ENCODE assay signal across 9 cellular contexts in the genomic region with DNA sequence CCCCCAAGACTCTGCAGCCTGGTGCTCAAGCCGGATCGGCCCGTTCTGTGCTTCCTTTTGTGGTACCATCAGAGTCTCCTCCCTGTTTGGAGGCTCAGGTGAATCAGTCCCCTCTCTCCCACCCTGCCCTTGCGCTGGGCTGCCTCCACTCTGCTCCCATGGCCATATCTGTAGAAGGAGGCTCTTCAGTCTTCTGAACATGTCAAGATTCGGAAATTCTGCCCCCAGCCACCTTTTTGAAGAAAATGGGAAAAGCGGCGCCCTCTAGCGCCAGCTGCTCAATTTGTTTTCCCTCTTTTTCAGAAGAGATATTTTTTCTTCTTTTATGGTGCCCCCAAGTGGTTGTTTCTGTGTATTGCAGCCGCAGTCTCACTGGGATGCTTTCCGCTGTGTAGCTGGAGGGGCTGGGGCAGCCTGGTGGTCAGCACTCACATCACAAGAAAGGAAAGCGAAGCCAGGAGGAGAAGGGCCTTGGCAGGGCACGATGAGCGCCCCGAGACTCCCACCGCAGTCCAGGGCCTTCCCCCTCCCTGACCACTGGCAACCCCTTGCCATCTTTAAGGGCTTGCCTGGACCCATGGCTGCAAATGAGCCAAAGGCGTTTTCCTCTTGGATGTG.
A peak's percentile ranks its signal among the peaks of the same experiment; 100 is the strongest.
DNase-seq lines count a peak whose midpoint lies in the region; ATAC-seq, FAIRE-seq and TF ChIP-seq lines count a peak whose summit lies in the region.
"Had no signal": no experiment of that assay in that cellular context is flagged by ENCODE, and none has a peak within 500 bp of the region (broad histone marks: within the 10 kb centered on the region; RNA-seq: fewer than 3 reads in every experiment).

No MANE protein-coding gene starts in this region.

- no peak for TF ChIP-seq POLR2A in GM18505 (IDR thresholded peaks at IDR 0.05; ENCODE audit: borderline replicate concordance, extremely low read depth, insufficient read depth, insufficient read length)

- TF ChIP-seq CTCF in D721Med (IDR thresholded peaks at IDR 0.05; ENCODE audit: insufficient read depth, missing control alignments), result peak; percentile 100

- peak; percentile 34 for ATAC-seq in HG02610 (IDR thresholded peaks at IDR 0.05; ENCODE audit: unreplicated experiment)
- ATAC-seq in activated CD4-positive, CD25-positive, alpha-beta regulatory T cell treated with anti-CD3 and anti-CD28 coated beads, Interleukin-2, amount 50 U/mL, for 24 hours, result peak; percentile 46 to 55
- ATAC-seq in central memory CD8-positive, alpha-beta T cell (replicated peaks; ENCODE audit: extremely low read depth, poor library complexity, severe bottlenecking), result peak; percentile 33
- ATAC-seq in GM18505 (IDR thresholded peaks at IDR 0.05; ENCODE audit: unreplicated experiment), result no peak

- no peaks in the 10 kb centered on the region for H3K36me3 Mint-ChIP-seq in central memory CD8-positive, alpha-beta T cell (ENCODE audit: insufficient read depth)

- peak; percentile 83 for FAIRE-seq in D721Med (lab: Jason Lieb, UNC)

- H3K27me3 Mint-ChIP-seq in central memory CD8-positive, alpha-beta T cell, result peaks cover 50% of the 10 kb centered on the region

- peak; percentile 46 for DNase-seq in D721Med (ENCODE audit: insufficient read length, low spot score)
- DNase-seq in NCI-H2227 treated with DMSO at 0.1 percent for 48 hours (lab: John Stamatoyannopoulos, UW), result peak; percentile 90
- peak; percentile 49 to 54 for DNase-seq in central memory CD8-positive, alpha-beta T cell (ENCODE audit: low spot score in 2 of 2)
- DNase-seq in kidney tubule cell (ENCODE audit: low spot score), result peak; percentile 73
- peak; percentile 84 for DNase-seq in stimulated activated CD4-positive, alpha-beta T cell treated with anti-CD3 and anti-CD28 coated beads, Interleukin-4, amount 100 ng/mL, for 24 hours

- H3K4me1 Mint-ChIP-seq in central memory CD8-positive, alpha-beta T cell, result peaks cover 11% of the 10 kb centered on the region

- no peaks in the 10 kb centered on the region for H3K9me3 Mint-ChIP-seq in central memory CD8-positive, alpha-beta T cell

- no peak overlapping the region for H3K4me3 Mint-ChIP-seq in central memory CD8-positive, alpha-beta T cell
- H3K4me3 Mint-ChIP-seq: dendritic cell treated with granulocyte-macrophage colony-stimulating factor and Interleukin-4, amounts not matched to agents 40 ng/mL and 50 ng/mL, for 4 days had no signal

- H3K27ac Mint-ChIP-seq in central memory CD8-positive, alpha-beta T cell (ENCODE audit: low read depth), result no peak overlapping the region
- H3K27ac Mint-ChIP-seq: dendritic cell treated with granulocyte-macrophage colony-stimulating factor and Interleukin-4, amounts not matched to agents 40 ng/mL and 50 ng/mL, for 4 days had no signal
